Comparison of ENCODE assay signal across 8 cellular contexts in the genomic region with DNA sequence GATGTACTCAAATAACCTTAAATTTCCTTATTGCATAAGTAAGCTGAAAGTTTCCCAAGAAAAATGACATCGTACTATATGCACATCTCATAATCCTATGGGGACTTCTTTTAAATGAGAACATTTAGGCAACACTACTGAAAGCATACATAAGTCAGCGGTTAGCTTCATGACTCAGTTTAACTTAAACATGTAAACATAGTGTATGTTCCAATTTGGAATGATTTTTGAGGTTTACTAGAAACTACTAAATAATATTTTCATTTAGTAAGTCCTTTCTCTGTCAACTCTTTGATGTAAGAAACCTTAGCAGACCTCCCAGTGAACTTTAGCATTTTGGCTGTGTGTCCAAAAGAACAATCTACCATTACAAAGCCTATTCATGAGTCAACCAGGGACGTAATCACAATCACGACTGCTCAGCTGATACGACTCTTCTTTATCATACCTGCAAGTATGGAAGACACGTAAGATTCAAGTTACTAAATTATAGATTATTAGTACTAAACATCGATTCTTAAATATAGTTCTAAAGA. TPM values are rescaled to one million over a fixed set of nuclear protein-coding genes. Genes with fewer than 3 reads are reported as not detected.
DNase-seq lines count a peak whose midpoint lies in the region; ATAC-seq, FAIRE-seq and TF ChIP-seq lines count a peak whose summit lies in the region.

No MANE protein-coding gene starts in this region.

- H3K36me3 Mint-ChIP-seq in endothelial cell (ENCODE audit: low read depth, unreplicated experiment) (peaks cover 3% of the 10 kb centered on the region), nephron (ENCODE audit: low read depth) (no peaks in the 10 kb centered on the region)

- intact Hi-C loops in upper lobe of right lung (cut with DNase I) = no loop called here
- intact Hi-C loops in Right ventricle myocardium superior (cut with DNase I) = no loop called here

- H3K9me3 ChIP-seq in upper lobe of right lung = no peaks in the 10 kb centered on the region

- H3K27me3 Mint-ChIP-seq in endothelial cell (ENCODE audit: unreplicated experiment) (peaks cover 4% of the 10 kb centered on the region), nephron (ENCODE audit: low read depth) (peaks cover 15% of the 10 kb centered on the region)

- H3K4me3 ChIP-seq in upper lobe of right lung = no peak overlapping the region

- H3K27ac Mint-ChIP-seq in endothelial cell (ENCODE audit: unreplicated experiment) (peak overlapping the region; percentile 50), nephron (peak overlapping the region; percentile 14 to 70 (median 24))

- H3K4me3 Mint-ChIP-seq in endothelial cell (ENCODE audit: unreplicated experiment) = peak overlapping the region; percentile 38
- H3K4me3 Mint-ChIP-seq in nephron = peak overlapping the region; percentile 65 to 77 (median 66)

- peak; percentile 57 for DNase-seq in COLO829 (ENCODE audit: low spot score)
- DNase-seq in RPMI7951 (ENCODE audit: low read depth) = peak; percentile 16
- DNase-seq in endothelial cell (ENCODE audit: low spot score) = no peak
- no peak for DNase-seq in NCI-H187 (lab: John Stamatoyannopoulos, UW)
- no peak for DNase-seq in upper lobe of right lung
- no peak for DNase-seq in frontal cortex (ENCODE audit: low spot score in 2 of 2)
- no peak for DNase-seq in Right ventricle myocardium superior

- H3K27me3 ChIP-seq in upper lobe of right lung = no peaks in the 10 kb centered on the region

- no peak overlapping the region for H3K27ac ChIP-seq in upper lobe of right lung

- no peak for FAIRE-seq in frontal cortex (lab: Jason Lieb, UNC)

- H3K4me1 ChIP-seq in upper lobe of right lung = peaks cover 11% of the 10 kb centered on the region

- no peaks in the 10 kb centered on the region for H3K9me3 Mint-ChIP-seq in endothelial cell (ENCODE audit: unreplicated experiment)
- H3K9me3 Mint-ChIP-seq in nephron = no peaks in the 10 kb centered on the region

- no peaks in the 10 kb centered on the region for H3K36me3 ChIP-seq in upper lobe of right lung

- TF ChIP-seq CTCF in endothelial cell (IDR thresholded peaks at IDR 0.05; ENCODE audit: unreplicated experiment) (no peak), nephron (IDR thresholded peaks at IDR 0.05; ENCODE audit: unreplicated experiment in 3 of 3) (no peak), upper lobe of right lung (IDR thresholded peaks at IDR 0.05) (no peak)

- H3K4me1 Mint-ChIP-seq in endothelial cell (ENCODE audit: unreplicated experiment) (peaks cover 27% of the 10 kb centered on the region), nephron (peaks cover 26% of the 10 kb centered on the region)

- no peak for ATAC-seq in upper lobe of right lung
- no peak for ATAC-seq in Right ventricle myocardium superior (ENCODE audit: poor library complexity)

RNA-seq across cellular contexts. Expression of gene HIVEP2, which starts 19.3 kb away (rescaled TPM):
- total RNA-seq in RPMI7951 (2014; rRNA removed; shearing (Covaris generic)) = 7.3 and 8.8 TPM in 2 replicates
- 15.6 TPM for total RNA-seq in endothelial cell (ENCODE audit: unreplicated experiment)
- 18.6 TPM for total RNA-seq in upper lobe of right lung
- total RNA-seq in frontal cortex = 68.9 TPM
- total RNA-seq in Right ventricle myocardium superior = 12.8 TPM

Comparison
In these comparisons a context has a peak if more than half of its experiments do, and no peak if none do; other contexts are left out.
1. DNase-seq: peak in COLO829 (single experiment) and RPMI7951 (single experiment); none in endothelial cell (single experiment), NCI-H187 (0 of 2), upper lobe of right lung (single experiment), frontal cortex (0 of 2) and Right ventricle myocardium superior (single experiment).